ENCODE assay signal across 9 cellular contexts in genomic region chr12:96249196-96250118, GRCh38. TPM values are rescaled to one million over a fixed set of nuclear protein-coding genes. Genes with fewer than 3 reads are reported as not detected.
DNase-seq lines count a peak whose midpoint lies in the region; ATAC-seq and TF ChIP-seq lines count a peak whose summit lies in the region.
"Had no signal": no experiment of that assay in that cellular context is flagged by ENCODE, and none has a peak within 500 bp of the region (broad histone marks: within the 10 kb centered on the region; RNA-seq: fewer than 3 reads in every experiment).

No MANE protein-coding gene starts in this region.

- DNase-seq in right cardiac atrium (peak; percentile 74 to 82 (median 78)), GM19238 (ENCODE audit: insufficient read length, low spot score) (no peak), Calu3 (no peak)
- DNase-seq: activated CD4-positive, alpha-beta T cell treated with anti-CD3 and anti-CD28 coated beads for 4 hours had no signal

- H3K27ac Mint-ChIP-seq in activated naive CD8-positive, alpha-beta T cell = peak overlapping the region; percentile 22
- H3K27ac Mint-ChIP-seq in Calu3 (ENCODE audit: unreplicated experiment) = no peak overlapping the region

- H3K36me3 Mint-ChIP-seq in activated naive CD8-positive, alpha-beta T cell = peaks cover 23% of the 10 kb centered on the region
- peaks cover 24% of the 10 kb centered on the region for H3K36me3 Mint-ChIP-seq in Calu3 (ENCODE audit: insufficient read depth, unreplicated experiment)

- H3K27ac ChIP-seq in HUES6 (ENCODE audit: low read depth, low read length) = no peak overlapping the region
- peak overlapping the region; percentile 19 for H3K27ac ChIP-seq in right cardiac atrium (ENCODE audit: low read length)
- peak overlapping the region in 11 of 21 experiments; percentile 0 to 79 (median 23) for H3K27ac ChIP-seq in skin epidermis
- H3K27ac ChIP-seq: neutrophil had no signal

- H3K36me3 ChIP-seq in HUES6 (ENCODE audit: control insufficient read depth, insufficient read depth, low read length) = peaks cover 43% of the 10 kb centered on the region

- H3K9ac ChIP-seq in HUES6 (ENCODE audit: low read length) = peak overlapping the region; percentile 7

- CTCF ChIA-PET in Calu3 (lab: Charles Lee) = no interaction called here

- H3K9me3 ChIP-seq in HUES6 (ENCODE audit: control insufficient read depth, insufficient read depth, low read depth, low read length) (no peaks in the 10 kb centered on the region), right cardiac atrium (ENCODE audit: control insufficient read depth, low read length) (no peaks in the 10 kb centered on the region)
- H3K9me3 ChIP-seq: neutrophil had no signal

- ATAC-seq in right cardiac atrium = peak; percentile 82 to 83
- no peak for ATAC-seq in HG03565 (IDR thresholded peaks at IDR 0.05; ENCODE audit: unreplicated experiment)

- no TSS peak for BruUV-seq in Calu3 (replicated peaks; lab: Mats Ljungman, UMichigan)

- 60% methylated on average over 16 of the region's 16 CpGs for WGBS in right cardiac atrium

- H3K4me3 Mint-ChIP-seq in activated naive CD8-positive, alpha-beta T cell = no peak overlapping the region
- H3K4me3 Mint-ChIP-seq in Calu3 (ENCODE audit: low read depth, unreplicated experiment) = no peak overlapping the region

- H3K27me3 Mint-ChIP-seq in activated naive CD8-positive, alpha-beta T cell = no peaks in the 10 kb centered on the region
- no peaks in the 10 kb centered on the region for H3K27me3 Mint-ChIP-seq in Calu3 (ENCODE audit: unreplicated experiment)

- H3K27me3 ChIP-seq in HUES6 (ENCODE audit: control insufficient read depth, insufficient read depth, low read length) (no peaks in the 10 kb centered on the region), right cardiac atrium (ENCODE audit: control insufficient read depth, insufficient read depth) (no peaks in the 10 kb centered on the region)
- H3K27me3 ChIP-seq: neutrophil had no signal

- intact Hi-C loops in right cardiac atrium (cut with DNase I) (no loop called here), Calu3 (cut with micrococcal nuclease; ENCODE audit: unreplicated experiment) (no loop called here)

- peaks cover 32% of the 10 kb centered on the region for H3K4me1 Mint-ChIP-seq in activated naive CD8-positive, alpha-beta T cell (ENCODE audit: low read depth)
- no peaks in the 10 kb centered on the region for H3K4me1 Mint-ChIP-seq in Calu3 (ENCODE audit: low read depth, unreplicated experiment)

- TF ChIP-seq CTCF in Calu3 (IDR thresholded peaks at IDR 0.05; ENCODE audit: unreplicated experiment) = no peak

- H3K4me1 ChIP-seq in HUES6 (ENCODE audit: control insufficient read depth, insufficient read depth, low read length) = no peaks in the 10 kb centered on the region
- no peaks in the 10 kb centered on the region for H3K4me1 ChIP-seq in right cardiac atrium (ENCODE audit: control insufficient read depth, insufficient read depth, low read length)

- H3K4me3 ChIP-seq in HUES6 (ENCODE audit: low read depth, low read length) (no peak overlapping the region), right cardiac atrium (ENCODE audit: low read length) (no peak overlapping the region), skin epidermis (no peak overlapping the region)

- no peaks in the 10 kb centered on the region for H3K9me3 Mint-ChIP-seq in activated naive CD8-positive, alpha-beta T cell (ENCODE audit: low read depth)
- no peaks in the 10 kb centered on the region for H3K9me3 Mint-ChIP-seq in Calu3 (ENCODE audit: low read depth, unreplicated experiment)

RNA-seq across cellular contexts. Expression of gene ELK3, which starts 55.3 kb away (rescaled TPM):
- 10 to 100 TPM; 18.1 to 34.0 (median 23.7) TPM for total RNA-seq in right cardiac atrium
- polyA plus RNA-seq in right cardiac atrium = 11.5 TPM
- 25.6 and 34.1 TPM in 2 replicates for total RNA-seq in Calu3 (2022)

Comparison
In these comparisons a context has a peak if more than half of its experiments do, and no peak if none do; other contexts are left out.
1. DNase-seq: peak in right cardiac atrium (3 of 3); none in GM19238 (single experiment) and Calu3 (single experiment).